In genomic region chr2:3403587-3404334, GRCh38 we compare ENCODE assay signal across 12 cellular contexts. TPM values are rescaled to one million over a fixed set of nuclear protein-coding genes. Genes with fewer than 3 reads are reported as not detected.
A peak's percentile ranks its signal among the peaks of the same experiment; 100 is the strongest.
DNase-seq lines count a peak whose midpoint lies in the region; ATAC-seq lines count a peak whose summit lies in the region.
"Had no signal": no experiment of that assay in that cellular context is flagged by ENCODE, and none has a peak within 500 bp of the region (broad histone marks: within the 10 kb centered on the region; RNA-seq: fewer than 3 reads in every experiment).

No MANE protein-coding gene starts in this region.

- no peaks in the 10 kb centered on the region for H3K27me3 Mint-ChIP-seq in T-helper 2 cell treated with Interferon-gamma antibody and Interleukin-4, amounts not matched to agents 5 μg/mL and 100 μg/mL, for 36 hours (ENCODE audit: low read depth)
- H3K27me3 Mint-ChIP-seq: dendritic cell treated with granulocyte-macrophage colony-stimulating factor and Interleukin-4, amounts not matched to agents 40 ng/mL and 50 ng/mL, for 4 days had no signal

- H3K4me3 Mint-ChIP-seq in T-helper 2 cell treated with Interferon-gamma antibody and Interleukin-4, amounts not matched to agents 5 μg/mL and 100 μg/mL, for 36 hours = no peak overlapping the region
- H3K4me3 Mint-ChIP-seq: activated T-helper 1 cell treated with anti-CD3 and anti-CD28 coated beads, Interleukin-12 subunit alpha, Interleukin-12 subunit beta, Interleukin-2, Interleukin-4 antibody, amounts not matched to agents 30 ng/mL and 10 ng/mL and 1 ng/mL, durations not matched to agents 14 hours and 24 hours and 36 hours; dendritic cell treated with granulocyte-macrophage colony-stimulating factor and Interleukin-4, amounts not matched to agents 40 ng/mL and 50 ng/mL, for 4 days had no signal

- no peaks in the 10 kb centered on the region for H3K9me3 Mint-ChIP-seq in T-helper 2 cell treated with Interferon-gamma antibody and Interleukin-4, amounts not matched to agents 5 μg/mL and 100 μg/mL, for 36 hours
- H3K9me3 Mint-ChIP-seq: activated T-helper 1 cell treated with anti-CD3 and anti-CD28 coated beads, Interleukin-12 subunit alpha, Interleukin-12 subunit beta, Interleukin-2, Interleukin-4 antibody, amounts not matched to agents 30 ng/mL and 10 ng/mL and 1 ng/mL, durations not matched to agents 14 hours and 24 hours and 36 hours; dendritic cell treated with granulocyte-macrophage colony-stimulating factor and Interleukin-4, amounts not matched to agents 40 ng/mL and 50 ng/mL, for 4 days had no signal

- ATAC-seq in GM18499 (IDR thresholded peaks at IDR 0.05; ENCODE audit: insufficient read depth, unreplicated experiment) = peak; percentile 100
- peak; percentile 100 for ATAC-seq in GM19455 (IDR thresholded peaks at IDR 0.05; ENCODE audit: unreplicated experiment)
- ATAC-seq in HG02885 (IDR thresholded peaks at IDR 0.05; ENCODE audit: poor library complexity, unreplicated experiment) = peak; percentile 100
- ATAC-seq: heart right ventricle had no signal

- H3K4me1 Mint-ChIP-seq in T-helper 2 cell treated with Interferon-gamma antibody and Interleukin-4, amounts not matched to agents 5 μg/mL and 100 μg/mL, for 36 hours (ENCODE audit: low read depth) = no peaks in the 10 kb centered on the region

- peaks cover 24% of the 10 kb centered on the region for H3K36me3 Mint-ChIP-seq in T-helper 2 cell treated with Interferon-gamma antibody and Interleukin-4, amounts not matched to agents 5 μg/mL and 100 μg/mL, for 36 hours (ENCODE audit: low read depth)

- H3K27ac Mint-ChIP-seq in T-helper 2 cell treated with Interferon-gamma antibody and Interleukin-4, amounts not matched to agents 5 μg/mL and 100 μg/mL, for 36 hours = no peak overlapping the region
- H3K27ac Mint-ChIP-seq: activated T-helper 1 cell treated with anti-CD3 and anti-CD28 coated beads, Interleukin-12 subunit alpha, Interleukin-12 subunit beta, Interleukin-2, Interleukin-4 antibody, amounts not matched to agents 30 ng/mL and 10 ng/mL and 1 ng/mL, durations not matched to agents 14 hours and 24 hours and 36 hours; dendritic cell treated with granulocyte-macrophage colony-stimulating factor and Interleukin-4, amounts not matched to agents 40 ng/mL and 50 ng/mL, for 4 days had no signal

- DNase-seq in MV-4-11 (lab: John Stamatoyannopoulos, UW) (peak; percentile 67), 8988T (no peak), mucosa of gallbladder (ENCODE audit: low spot score) (no peak), COR-L47 (lab: John Stamatoyannopoulos, UW) (no peak)
- DNase-seq in T-helper 2 cell treated with Interferon-gamma antibody and Interleukin-4, amounts not matched to agents 5 μg/mL and 100 μg/mL, for 36 hours (ENCODE audit: low spot score) = no peak
- DNase-seq: heart right ventricle, KG1 had no signal

RNA-seq across cellular contexts. Expression of gene TRAPPC12, which starts 24.3 kb away (rescaled TPM):
- 111 TPM for total RNA-seq in mucosa of gallbladder

RNA-seq across cellular contexts. Expression of gene EIPR1, which starts 26.1 kb away (rescaled TPM):
- total RNA-seq in mucosa of gallbladder = 23.2 TPM
